8 cellular contexts compared by ENCODE assay signal in the genomic region with DNA sequence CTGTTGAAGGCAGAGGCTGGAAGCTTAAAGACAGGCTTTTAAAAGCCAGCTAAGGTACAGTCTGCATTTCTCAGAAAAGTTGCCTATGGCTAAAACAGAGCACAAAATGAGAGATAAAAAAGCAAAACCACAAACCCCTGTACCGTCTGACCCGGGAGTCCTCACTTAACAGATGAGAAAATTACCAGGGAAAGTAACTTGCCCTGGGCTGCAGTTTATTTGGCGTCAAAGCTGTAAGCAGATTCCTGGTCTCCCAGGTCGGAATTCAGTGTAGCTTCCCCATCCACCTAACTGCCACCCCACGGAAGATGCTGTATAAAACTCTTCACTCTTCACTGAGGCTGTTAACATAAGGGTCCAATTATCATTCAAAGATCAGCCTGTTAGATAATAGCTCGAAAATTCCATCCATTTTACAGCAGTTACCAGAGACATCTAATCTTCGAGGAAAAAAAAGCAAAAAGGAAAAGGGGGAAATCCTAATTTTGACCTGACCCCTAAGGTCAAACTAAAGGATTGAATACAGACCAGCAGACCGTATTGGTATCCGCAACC. TPM values are rescaled to one million over a fixed set of nuclear protein-coding genes. Genes with fewer than 3 reads are reported as not detected.
A peak's percentile ranks its signal among the peaks of the same experiment; 100 is the strongest.
DNase-seq lines count a peak whose midpoint lies in the region; TF ChIP-seq lines count a peak whose summit lies in the region.

No MANE protein-coding gene starts in this region.

- H3K9me3 ChIP-seq in HAP-1, result no peaks in the 10 kb centered on the region
- H3K9me3 ChIP-seq in iPS DF 6.9 (ENCODE audit: control insufficient read depth, insufficient read depth, low read length), result no peaks in the 10 kb centered on the region
- no peaks in the 10 kb centered on the region for H3K9me3 ChIP-seq in spleen

- H3K4me3 ChIP-seq in HAP-1 (peak overlapping the region; percentile 91), WI38 (ENCODE audit: low read depth, low read length) (peak overlapping the region; percentile 91), iPS DF 6.9 (ENCODE audit: low read length) (peak overlapping the region; percentile 74; the same call in 1 of the 2 replicates), spleen (peak overlapping the region; percentile 68 to 100 (median 98))

- intact Hi-C loops in spleen (cut with DNase I; ENCODE audit: low total_unique reads), result no loop called here

- H3K4me1 ChIP-seq in HAP-1, result peaks cover 10% of the 10 kb centered on the region
- H3K4me1 ChIP-seq in iPS DF 6.9 (ENCODE audit: control insufficient read depth, insufficient read depth, low read length), result peaks cover 5% of the 10 kb centered on the region; the same call in 1 of the 2 replicates
- peaks cover 6 to 76% (median 46%) of the 10 kb centered on the region in 6 donors for H3K4me1 ChIP-seq in spleen

- H3K27ac ChIP-seq in iPS DF 6.9 (ENCODE audit: low read length) (no peak overlapping the region), spleen (peak overlapping the region in 6 of 8 donors; percentile 81 to 95 (median 94))

- H3K27me3 ChIP-seq in HAP-1 (ENCODE audit: low read depth), result no peaks in the 10 kb centered on the region
- H3K27me3 ChIP-seq in iPS DF 6.9 (ENCODE audit: control insufficient read depth, insufficient read depth, low read length), result no peaks in the 10 kb centered on the region
- H3K27me3 ChIP-seq in spleen (replicated peaks in 1 of 7), result no peaks in the 10 kb centered on the region

- WGBS in iPS DF 6.9 (ENCODE audit: insufficient coverage, insufficient read length), result no CpG with 5 or more reads among the region's 9 CpGs
- WGBS in spleen, 5 donors, result 5 to 17% (median 12%) methylated on average over 9 of the region's 9 CpGs

- H3K36me3 ChIP-seq in HAP-1 (replicated peaks) (no peaks in the 10 kb centered on the region; the same call in 1 of the 2 replicates), iPS DF 6.9 (ENCODE audit: control insufficient read depth, insufficient read depth, low read length) (no peaks in the 10 kb centered on the region), spleen (peaks cover 0 to 8% (median 0%) of the 10 kb centered on the region in 6 donors)

- TF ChIP-seq CTCF in WI38 (IDR thresholded peaks at IDR 0.05; ENCODE audit: low read depth, low read length) (no peak), spleen (IDR thresholded peaks at IDR 0.05 in 8 of 11, conservative IDR thresholded peaks at IDR 0.05 in 3 of 11) (no peak)

- DNase-seq in HAP-1 (ENCODE audit: low spot score in 2 of 2) (peak in 1 of 2 experiments; percentile 50), iPS DF 6.9 (ENCODE audit: low read depth, low spot score) (no peak), spleen (no peak), NAMALWA (ENCODE audit: low spot score) (no peak), HuH-7 (ENCODE audit: low spot score) (no peak)
- no peak for DNase-seq in stimulated activated CD8-positive, alpha-beta memory T cell treated with anti-CD3 and anti-CD28 coated beads, Interleukin-4, amount 100 ng/mL, for 48 hours
- DNase-seq in activated CD4-positive, CD25-positive, alpha-beta regulatory T cell (lab: John Stamatoyannopoulos, UW), result no peak

- in situ Hi-C loops in HAP-1 (cut with MboI; ENCODE audit: low sequenced_read_pairs), result no loop called here

- TF ChIP-seq POLR2A in spleen (IDR thresholded peaks at IDR 0.05), result no peak

RNA-seq across cellular contexts. Expression of gene TCF20, which starts 1.5 kb away (rescaled TPM):
- 10 to 100 TPM; 38.5 to 54.1 (median 45.6) TPM for total RNA-seq in spleen
- polyA plus RNA-seq in spleen, result 10 to 100 TPM in 1 of 3 donors, 1 to 10 TPM in 2; 4.4 to 10.5 (median 4.9) TPM
